Comparison of ENCODE assay signal across 15 cellular contexts in genomic region chr3:126394977-126395321, GRCh38. TPM values are rescaled to one million over a fixed set of nuclear protein-coding genes. Genes with fewer than 3 reads are reported as not detected.
DNase-seq lines count a peak whose midpoint lies in the region; ATAC-seq, FAIRE-seq and TF ChIP-seq lines count a peak whose summit lies in the region.
"Had no signal": no experiment of that assay in that cellular context is flagged by ENCODE, and none has a peak within 500 bp of the region (broad histone marks: within the 10 kb centered on the region; RNA-seq: fewer than 3 reads in every experiment).

No MANE protein-coding gene starts in this region.

- in situ Hi-C loops in gastrocnemius medialis (cut with MboI; ENCODE audit: low sequenced_read_pairs in 4 of 4): loop anchor here (5.0 to 25.0 kb wide), 6 partner anchors 80 to 258 kb away; partner anchors contain the start of gene ZXDC (in 2 of the 4)

- no peaks in the 10 kb centered on the region for H4K20me1 ChIP-seq in H1 (replicated peaks in 1 of 2; ENCODE audit: control insufficient read depth in 1 of 2, insufficient read depth in 2 of 2, low read length in 2 of 2)

- H3K4ac ChIP-seq in H1 (replicated peaks; ENCODE audit: insufficient read length, low read depth, low read length): no peak overlapping the region
- H3K4ac ChIP-seq in mesenchymal stem cell (ENCODE audit: low read depth in 1 of 2, low read length in 2 of 2): no peak overlapping the region

- H3K27me3 ChIP-seq in HUES64 (ENCODE audit: insufficient read depth, low read length) (peaks cover 57% of the 10 kb centered on the region), H1 (replicated peaks in 1 of 4; ENCODE audit: control insufficient read depth in 3 of 4, extremely low read depth in 1 of 4, insufficient read depth in 3 of 4, low read length in 3 of 4) (peaks cover 9 to 31% (median 29%) of the 10 kb centered on the region in 4 experiments), mesenchymal stem cell (ENCODE audit: control insufficient read depth in 1 of 2, insufficient read depth in 1 of 2, low read length in 2 of 2) (peaks cover 56 to 71% of the 10 kb centered on the region in 2 experiments), gastrocnemius medialis (peaks cover 0 to 7% (median 3%) of the 10 kb centered on the region in 3 donors)
- H3K27me3 ChIP-seq: pancreas had no signal

- no peak for DNase-seq in H1 (ENCODE audit: low read depth in 1 of 2, low spot score in 2 of 2)
- DNase-seq in mesenchymal stem cell: no peak
- no peak for DNase-seq in gastrocnemius medialis
- no peak for DNase-seq in AG08396 (ENCODE audit: low spot score)
- DNase-seq: activated gamma-delta T cell treated with Interleukin-2 at 50 U/mL for 16 hours, MM.1S had no signal

- no peak for TF ChIP-seq RAD21 in H1 (IDR thresholded peaks at IDR 0.05 in 1 of 2, conservative IDR thresholded peaks at IDR 0.05 in 1 of 2; ENCODE audit: low read depth in 2 of 2, low read length in 2 of 2)

- H3K36me3 ChIP-seq in HUES64 (ENCODE audit: insufficient read depth, low read length): no peaks in the 10 kb centered on the region
- H3K36me3 ChIP-seq in H1 (ENCODE audit: control insufficient read depth in 2 of 4, insufficient read depth in 4 of 4, low read length in 3 of 4): no peaks in the 10 kb centered on the region
- no peaks in the 10 kb centered on the region for H3K36me3 ChIP-seq in mesenchymal stem cell (ENCODE audit: control insufficient read depth in 1 of 2, insufficient read depth in 2 of 2, low read depth in 1 of 2, low read length in 2 of 2)
- H3K36me3 ChIP-seq in gastrocnemius medialis: no peaks in the 10 kb centered on the region
- H3K36me3 ChIP-seq: pancreas, SJSA1 had no signal

- H3K9me3 ChIP-seq in HUES64 (ENCODE audit: insufficient read depth, low read depth, low read length): no peaks in the 10 kb centered on the region
- no peaks in the 10 kb centered on the region for H3K9me3 ChIP-seq in H1 (ENCODE audit: insufficient read depth in 2 of 2, low read depth in 1 of 2, low read length in 1 of 2)
- H3K9me3 ChIP-seq in mesenchymal stem cell (ENCODE audit: control insufficient read depth, low read length): no peaks in the 10 kb centered on the region
- H3K9me3 ChIP-seq in gastrocnemius medialis: no peaks in the 10 kb centered on the region
- H3K9me3 ChIP-seq: pancreas, SJSA1 had no signal

- TF ChIP-seq POLR2A in H1 (IDR thresholded peaks at IDR 0.05; ENCODE audit: control extremely low read depth in 1 of 2, low read depth in 2 of 2, low read length in 2 of 2) (no peak), gastrocnemius medialis (IDR thresholded peaks at IDR 0.05) (no peak)

- no peaks in the 10 kb centered on the region for H3K79me2 ChIP-seq in H1 (ENCODE audit: control insufficient read depth in 1 of 2, insufficient read depth in 2 of 2, low read length in 2 of 2)

- H2BK12ac ChIP-seq in H1 (ENCODE audit: low read depth, low read length): no peak overlapping the region
- H2BK12ac ChIP-seq in mesenchymal stem cell (ENCODE audit: low read length in 2 of 2): no peak overlapping the region

- no peak for FAIRE-seq in H1 (lab: Jason Lieb, UNC)
- FAIRE-seq: pancreas had no signal

- H4K5ac ChIP-seq in H1 (ENCODE audit: insufficient read length, low read depth, low read length): no peak overlapping the region

- H3K56ac ChIP-seq in H1 (replicated peaks; ENCODE audit: insufficient read length, low read depth, low read length): no peak overlapping the region

- H3K4me1 ChIP-seq in HUES64 (ENCODE audit: insufficient read depth, low read length) (no peaks in the 10 kb centered on the region), H1 (replicated peaks in 1 of 4; ENCODE audit: control insufficient read depth in 3 of 4, insufficient read depth in 4 of 4, low read length in 3 of 4) (peaks cover 0 to 6% (median 2%) of the 10 kb centered on the region in 4 experiments; a peak in 3 of 7 replicates), mesenchymal stem cell (ENCODE audit: control insufficient read depth, insufficient read depth, low read depth, low read length) (peaks cover 9% of the 10 kb centered on the region), gastrocnemius medialis (peaks cover 3 to 5% of the 10 kb centered on the region in 2 donors)
- H3K4me1 ChIP-seq: pancreas, SJSA1 had no signal

- TF ChIP-seq EP300 in H1 (IDR thresholded peaks at IDR 0.05; ENCODE audit: borderline replicate concordance in 1 of 2, low read depth in 2 of 2, low read length in 2 of 2): no peak

- CTCF ChIA-PET in H1 (lab: Charles Lee; ENCODE audit: partially characterized antibody): interaction anchor here (0.7 to 3.1 kb wide), 11 partner anchors 14 to 320 kb away, joined by 3 to 11 read pairs (median 3); no protein-coding TSS in a partner anchor

- H2BK15ac ChIP-seq in H1 (ENCODE audit: low read length): no peak overlapping the region
- H2BK15ac ChIP-seq in mesenchymal stem cell (ENCODE audit: low read depth, poor library complexity, severe bottlenecking): no peak overlapping the region

- no peak overlapping the region for H4K8ac ChIP-seq in H1 (ENCODE audit: extremely low read depth, insufficient read depth, low read length)
- no peak overlapping the region for H4K8ac ChIP-seq in mesenchymal stem cell (ENCODE audit: low read length)

- peak overlapping the region; percentile 46 for H3K4me3 ChIP-seq in HUES64 (ENCODE audit: low read length)
- peak overlapping the region; percentile 5 to 58 (median 30); a peak in 6 of 8 replicates for H3K4me3 ChIP-seq in H1 (ENCODE audit: extremely low read depth in 1 of 4, insufficient read depth in 2 of 4, low read depth in 3 of 4, low read length in 4 of 4)
- H3K4me3 ChIP-seq in mesenchymal stem cell (ENCODE audit: insufficient read depth in 1 of 2, low read depth in 1 of 2, low read length in 2 of 2): no peak overlapping the region
- peak overlapping the region; percentile 15 to 41 (median 26) for H3K4me3 ChIP-seq in gastrocnemius medialis
- H3K4me3 ChIP-seq: SJSA1 had no signal

- peaks cover 3% of the 10 kb centered on the region; the same call in 1 of the 2 replicates for H3K23me2 ChIP-seq in H1 (ENCODE audit: low read depth, low read length)

- 12% methylated on average over 30 of the region's 30 CpGs for WGBS in HUES64
- 17% methylated on average over 9 of the region's 30 CpGs; no CpG with 5 or more reads in 1 of the 2 experiments for WGBS in H1 (ENCODE audit: extremely low coverage in 1 of 2, insufficient coverage in 1 of 2, insufficient read length in 1 of 2, insufficient replicate concordance in 2 of 2, low coverage in 1 of 2, low lambda C conversion rate in 2 of 2, missing lambda C conversion rate in 1 of 2), 2 experiments
- WGBS in mesenchymal stem cell: 21% methylated on average over 16 of the region's 30 CpGs

- H2BK120ac ChIP-seq in H1 (replicated peaks; ENCODE audit: low read depth, low read length) (no peak overlapping the region), mesenchymal stem cell (ENCODE audit: low read depth, low read length) (no peak overlapping the region)

- no peak for ATAC-seq in gastrocnemius medialis
- no peak for ATAC-seq in GM21576 (IDR thresholded peaks at IDR 0.05; ENCODE audit: unreplicated experiment)
- ATAC-seq in GM18909 (IDR thresholded peaks at IDR 0.05; ENCODE audit: poor library complexity, unreplicated experiment): no peak
- ATAC-seq in GM18873 (IDR thresholded peaks at IDR 0.05; ENCODE audit: low FRiP score, unreplicated experiment): no peak

- TF ChIP-seq CTCF in H1 (IDR thresholded peaks at IDR 0.05; ENCODE audit: control extremely low read depth in 1 of 3, insufficient read depth in 1 of 3, low read depth in 1 of 3, low read length in 3 of 3): no peak
- TF ChIP-seq CTCF in gastrocnemius medialis (IDR thresholded peaks at IDR 0.05 in 4 of 5, conservative IDR thresholded peaks at IDR 0.05 in 1 of 5): no peak

- H3K4me2 ChIP-seq in H1 (ENCODE audit: insufficient read depth in 1 of 2, low read depth in 2 of 2, low read length in 2 of 2) (peak overlapping the region; percentile 63 to 81), mesenchymal stem cell (ENCODE audit: low read length, poor library complexity, severe bottlenecking) (peak overlapping the region; percentile 52)

- intact Hi-C loops in gastrocnemius medialis (cut with DNase I; ENCODE audit: low total_unique reads): loop anchor here (1.0 kb wide), 1 partner anchor 40 kb away; no protein-coding TSS in a partner anchor

- H3K27ac ChIP-seq in HUES64 (ENCODE audit: low read depth, low read length) (no peak overlapping the region), H1 (ENCODE audit: low read depth, low read length) (no peak overlapping the region), mesenchymal stem cell (ENCODE audit: low read length, poor library complexity, severe bottlenecking) (no peak overlapping the region), gastrocnemius medialis (no peak overlapping the region)
- H3K27ac ChIP-seq: pancreas, SJSA1 had no signal

- no peak overlapping the region for H4K91ac ChIP-seq in H1 (replicated peaks; ENCODE audit: insufficient read length, low read length)
- H4K91ac ChIP-seq in mesenchymal stem cell (ENCODE audit: low read length): no peak overlapping the region

- H2BK5ac ChIP-seq in H1 (ENCODE audit: low read depth, low read length): no peak overlapping the region
- no peak overlapping the region for H2BK5ac ChIP-seq in mesenchymal stem cell (ENCODE audit: low read depth, low read length, poor library complexity, severe bottlenecking)

- no peak overlapping the region for H2BK20ac ChIP-seq in H1 (ENCODE audit: low read length)

- H3K14ac ChIP-seq in H1 (ENCODE audit: insufficient read length) (no peak overlapping the region), mesenchymal stem cell (ENCODE audit: low read length in 2 of 2) (no peak overlapping the region)

- POLR2A ChIA-PET in H1 (lab: Charles Lee; ENCODE audit: partially characterized antibody): interaction anchor here (1.8 to 2.3 kb wide), 2 partner anchors 10 to 55 kb away, joined by 3 to 7 read pairs; no protein-coding TSS in a partner anchor

- no peak overlapping the region; the same call in 1 of the 2 replicates for H3K18ac ChIP-seq in H1 (ENCODE audit: extremely low read depth, low read length)
- H3K18ac ChIP-seq in mesenchymal stem cell (ENCODE audit: low read depth in 1 of 2, low read length in 2 of 2): no peak overlapping the region

- H2AK5ac ChIP-seq in H1 (ENCODE audit: low read depth, low read length) (no peak overlapping the region), mesenchymal stem cell (ENCODE audit: low read length, severe bottlenecking) (no peak overlapping the region)

- H3K23ac ChIP-seq in H1 (ENCODE audit: insufficient read length): no peak overlapping the region
- H3K23ac ChIP-seq in mesenchymal stem cell (ENCODE audit: low read length in 2 of 2): no peak overlapping the region

- H3K79me1 ChIP-seq in H1 (ENCODE audit: low read depth, low read length): no peaks in the 10 kb centered on the region
- H3K79me1 ChIP-seq in mesenchymal stem cell (replicated peaks; ENCODE audit: low read length, poor library complexity, severe bottlenecking): no peaks in the 10 kb centered on the region

- H2AFZ ChIP-seq in H1 (ENCODE audit: low read length) (peak overlapping the region; percentile 48; the same call in 1 of the 2 replicates), mesenchymal stem cell (ENCODE audit: low read depth, low read length) (no peak overlapping the region)

- H3K9ac ChIP-seq in HUES64 (ENCODE audit: low read depth, low read length): no peak overlapping the region; the same call in 1 of the 2 replicates
- H3K9ac ChIP-seq in H1 (replicated peaks in 1 of 4; ENCODE audit: extremely low read depth in 1 of 4, low read depth in 3 of 4, low read length in 3 of 4): no peak overlapping the region
- peak overlapping the region; percentile 47 for H3K9ac ChIP-seq in mesenchymal stem cell (ENCODE audit: low read length)

RNA-seq across cellular contexts. Expression of gene CFAP100, which starts 0.2 kb away (rescaled TPM):
- 0.55 TPM for polyA plus RNA-seq in HUES64 (2013, experiment 1 of 2)
- polyA plus RNA-seq in HUES64 (2013, experiment 2 of 2): 0.38 TPM
- not detected in 2 replicates for total RNA-seq in H1 (2021; fragmentation: NEBNext Ultra II Directional; extraction: Animal tissue kit (Norgen Biotek cat#: 25700))
- polyA plus RNA-seq in H1 (2011; rRNA removed): 0.09 and 0.17 TPM in 2 replicates
- polyA plus RNA-seq in H1 (2011; cell fraction: cytosol; rRNA removed): 0.12 TPM
- polyA plus RNA-seq in H1 (2011; cell fraction: nucleus; rRNA removed): 0.68 TPM
- not detected in 4 replicates for polyA plus RNA-seq in H1 (2012, experiment 1 of 2)
- not detected for polyA plus RNA-seq in H1 (2012, experiment 2 of 2)
- polyA plus RNA-seq in H1 (2013, experiment 1 of 2): 0.22 TPM
- polyA plus RNA-seq in H1 (2013, experiment 2 of 2): 0.37 TPM
- 0.69 TPM in 1 of 2 replicates, not detected in the other for polyA minus RNA-seq in H1 (2011; rRNA and poly(A)+ RNA removed)
- not detected for polyA minus RNA-seq in H1 (2011; cell fraction: cytosol; rRNA and poly(A)+ RNA removed)
- not detected for polyA minus RNA-seq in H1 (2011; cell fraction: nucleus; rRNA and poly(A)+ RNA removed)
- polyA plus RNA-seq in mesenchymal stem cell (2013, experiment 1 of 2): not detected
- not detected for polyA plus RNA-seq in mesenchymal stem cell (2013, experiment 2 of 2)
- total RNA-seq in gastrocnemius medialis: not detected
- total RNA-seq: Daoy, lung microvascular endothelial cell, pancreas, SJSA1 had no signal
- polyA plus RNA-seq: CD14-positive monocyte, pancreas had no signal

RNA-seq across cellular contexts. Expression of gene KLF15, which starts 37.7 kb away (rescaled TPM):
- polyA plus RNA-seq in HUES64 (2013, experiment 1 of 2): 6.8 TPM
- polyA plus RNA-seq in HUES64 (2013, experiment 2 of 2): 7.4 TPM
- total RNA-seq in H1 (2021; fragmentation: NEBNext Ultra II Directional; extraction: Animal tissue kit (Norgen Biotek cat#: 25700)): 17.4 and 19.5 TPM in 2 replicates
- polyA plus RNA-seq in H1 (2011; rRNA removed): 15.7 and 27.1 TPM in 2 replicates
- 18.4 TPM for polyA plus RNA-seq in H1 (2011; cell fraction: cytosol; rRNA removed)
- polyA plus RNA-seq in H1 (2011; cell fraction: nucleus; rRNA removed): 25.2 TPM
- 9.7 to 11.7 TPM (median 11.4 TPM) in 4 replicates for polyA plus RNA-seq in H1 (2012, experiment 1 of 2)
- 12.0 TPM for polyA plus RNA-seq in H1 (2012, experiment 2 of 2)
- 7.1 TPM for polyA plus RNA-seq in H1 (2013, experiment 1 of 2)
- 6.9 TPM for polyA plus RNA-seq in H1 (2013, experiment 2 of 2)
- polyA minus RNA-seq in H1 (2011; rRNA and poly(A)+ RNA removed): 5.5 and 8.5 TPM in 2 replicates
- polyA minus RNA-seq in H1 (2011; cell fraction: cytosol; rRNA and poly(A)+ RNA removed): 10.0 TPM
- 19.5 TPM for polyA minus RNA-seq in H1 (2011; cell fraction: nucleus; rRNA and poly(A)+ RNA removed)
- 0.84 TPM for polyA plus RNA-seq in mesenchymal stem cell (2013, experiment 1 of 2)
- polyA plus RNA-seq in mesenchymal stem cell (2013, experiment 2 of 2): 0.96 TPM
- total RNA-seq in gastrocnemius medialis: 100 to 1,000 TPM in 2 of 4 donors, 10 to 100 TPM in 2; 75.1 to 157 (median 106) TPM
- polyA plus RNA-seq: CD14-positive monocyte had no signal

Comparison
In these comparisons a context has a peak if more than half of its experiments do, and no peak if none do; other contexts are left out.
1. H3K4me3 ChIP-seq: peak in HUES64 (single experiment), H1 (4 of 4) and gastrocnemius medialis (4 of 4); none in mesenchymal stem cell (0 of 2).